In the genomic region with DNA sequence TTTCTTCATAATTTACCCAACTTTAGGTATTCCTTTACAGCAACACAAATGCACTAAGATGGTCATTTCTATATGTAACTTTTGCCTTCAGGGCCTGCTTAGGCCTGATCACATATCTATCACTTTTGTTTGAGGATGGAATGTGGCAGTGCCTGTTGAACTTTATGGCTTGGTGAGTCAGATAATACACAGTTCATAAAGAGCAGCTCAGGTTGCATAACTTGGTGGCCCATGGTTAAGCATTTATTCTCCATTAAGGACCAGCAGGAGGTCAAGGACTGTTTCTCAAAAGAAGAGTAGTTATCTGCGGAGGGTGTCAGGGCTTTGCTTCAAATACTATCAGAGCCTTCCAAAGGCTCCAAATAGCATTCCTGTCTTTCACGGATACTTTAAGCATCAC, we compare ENCODE assay signal across 20 cellular contexts.
"Had no signal": no experiment of that assay in that cellular context is flagged by ENCODE, and none has a peak within 500 bp of the region (broad histone marks: within the 10 kb centered on the region; RNA-seq: fewer than 3 reads in every experiment).

No MANE protein-coding gene starts in this region.

- ATAC-seq: heart right ventricle; left colon; stimulated activated naive CD8-positive, alpha-beta T cell treated with anti-CD3 and anti-CD28 coated beads, Interleukin-15, Interleukin-2, amounts not matched to agents 100 U/mL and 50 U/mL, for 24 hours had no signal

- H3K36me3 ChIP-seq: heart right ventricle, sigmoid colon had no signal

- H3K4me1 ChIP-seq: heart right ventricle, sigmoid colon had no signal

- H3K27me3 ChIP-seq: heart right ventricle, sigmoid colon had no signal

- H3K9me3 Mint-ChIP-seq: activated CD4-positive, alpha-beta memory T cell treated with anti-CD3 and anti-CD28 coated beads for 36 hours; T-helper 1 cell treated with Interleukin-12 subunit alpha and Interleukin-12 subunit beta and Interleukin-4 antibody, amounts not matched to agents 30 μg/mL and 1 μg/mL, for 36 hours had no signal

- H3K27ac Mint-ChIP-seq: activated CD4-positive, alpha-beta memory T cell treated with anti-CD3 and anti-CD28 coated beads for 36 hours; activated naive CD8-positive, alpha-beta T cell treated with anti-CD3 and anti-CD28 coated beads for 36 hours; naive B cell; T-helper 1 cell treated with Interleukin-12 subunit alpha and Interleukin-12 subunit beta and Interleukin-4 antibody, amounts not matched to agents 30 μg/mL and 1 μg/mL, for 36 hours had no signal

- H3K4me1 Mint-ChIP-seq: activated naive CD8-positive, alpha-beta T cell treated with anti-CD3 and anti-CD28 coated beads for 36 hours; central memory CD8-positive, alpha-beta T cell; naive B cell had no signal

- H3K36me3 Mint-ChIP-seq: activated CD4-positive, alpha-beta memory T cell treated with anti-CD3 and anti-CD28 coated beads for 36 hours; activated naive CD8-positive, alpha-beta T cell treated with anti-CD3 and anti-CD28 coated beads for 36 hours; naive B cell had no signal

- H3K27me3 Mint-ChIP-seq: activated CD4-positive, alpha-beta memory T cell treated with anti-CD3 and anti-CD28 coated beads for 36 hours; activated naive CD8-positive, alpha-beta T cell treated with anti-CD3 and anti-CD28 coated beads for 36 hours; central memory CD8-positive, alpha-beta T cell; naive B cell had no signal

- DNase-seq: activated CD4-positive, alpha-beta memory T cell treated with anti-CD3 and anti-CD28 coated beads for 36 hours; activated CD4-positive, alpha-beta T cell treated with anti-CD3 and anti-CD28 coated beads for 48 hours; activated naive CD4-positive, alpha-beta T cell treated with Interleukin-2 at 50 U/mL for 16 hours; activated naive CD8-positive, alpha-beta T cell treated with anti-CD3 and anti-CD28 coated beads for 36 hours; activated T-cell treated with anti-CD3 and anti-CD28 coated beads, Interleukin-2, amount 50 U/mL, for 48 hours; effector memory CD4-positive, alpha-beta T cell; heart right ventricle; left colon; mesenchymal stem cell; naive B cell; occipital lobe; sigmoid colon; stimulated activated CD4-positive, alpha-beta T cell treated with anti-CD3 and anti-CD28 coated beads, Interleukin-4, amount 100 ng/mL, for 24 hours; stimulated activated naive CD8-positive, alpha-beta T cell treated with anti-CD3 and anti-CD28 coated beads, Interleukin-15, Interleukin-2, amounts not matched to agents 100 U/mL and 50 U/mL, for 24 hours had no signal

- H3K27ac ChIP-seq: heart right ventricle, sigmoid colon had no signal

- H3K4me3 ChIP-seq: heart right ventricle, sigmoid colon had no signal

- FAIRE-seq: astrocyte, colon, endothelial cell of umbilical vein, keratinocyte had no signal

- H3K9me3 ChIP-seq: sigmoid colon had no signal

- H3K4me3 Mint-ChIP-seq: activated CD4-positive, alpha-beta memory T cell treated with anti-CD3 and anti-CD28 coated beads for 36 hours; activated naive CD8-positive, alpha-beta T cell treated with anti-CD3 and anti-CD28 coated beads for 36 hours; central memory CD8-positive, alpha-beta T cell; naive B cell; T-helper 1 cell treated with Interleukin-12 subunit alpha and Interleukin-12 subunit beta and Interleukin-4 antibody, amounts not matched to agents 30 μg/mL and 1 μg/mL, for 36 hours had no signal
